Comparison of ENCODE assay signal across 2 cellular contexts in the genomic region with DNA sequence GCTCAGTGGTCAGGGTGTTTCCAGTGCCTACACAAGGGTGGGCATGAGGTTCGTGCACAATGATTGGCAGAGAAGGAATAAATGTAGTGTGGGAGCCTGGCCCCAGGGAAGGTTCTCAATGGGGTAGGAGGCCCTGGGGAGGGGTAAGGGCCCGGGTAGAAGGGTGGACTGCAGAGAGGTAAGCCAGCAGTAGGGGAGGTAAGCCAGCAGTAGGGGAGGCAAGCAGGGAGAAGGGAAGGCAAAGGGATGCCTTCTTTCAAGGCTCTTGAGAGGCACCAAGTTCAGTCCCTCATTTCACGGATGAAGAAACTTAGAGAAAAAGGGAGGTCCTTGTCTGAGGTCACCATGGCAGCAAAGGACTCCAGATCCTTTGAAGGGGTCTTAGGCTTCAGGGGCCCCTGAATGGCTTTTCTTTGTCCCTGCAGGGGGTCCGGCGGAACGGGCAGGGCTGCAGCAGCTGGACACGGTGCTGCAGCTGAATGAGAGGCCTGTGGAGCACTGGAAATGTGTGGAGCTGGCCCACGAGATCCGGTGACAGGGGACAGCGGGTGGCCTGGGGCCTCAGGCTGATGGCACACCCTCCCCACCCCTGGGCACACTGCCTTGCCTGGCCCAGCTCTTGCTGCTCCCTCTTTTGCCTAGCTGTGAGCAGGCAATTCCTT.
A peak's percentile ranks its signal among the peaks of the same experiment; 100 is the strongest.
TF ChIP-seq lines count a peak whose summit lies in the region.

No MANE protein-coding gene starts in this region.

TF ChIP-seq in HepG2, 621 proteins besides CTCF, POLR2A, EP300 and RAD21:
- peak; percentile 24; the same call in 1 of the 2 replicates for TF ChIP-seq ZBTB38 (CRISPR knock-in tag; IDR thresholded peaks at IDR 0.05)
- TF ChIP-seq, protein P1, sequence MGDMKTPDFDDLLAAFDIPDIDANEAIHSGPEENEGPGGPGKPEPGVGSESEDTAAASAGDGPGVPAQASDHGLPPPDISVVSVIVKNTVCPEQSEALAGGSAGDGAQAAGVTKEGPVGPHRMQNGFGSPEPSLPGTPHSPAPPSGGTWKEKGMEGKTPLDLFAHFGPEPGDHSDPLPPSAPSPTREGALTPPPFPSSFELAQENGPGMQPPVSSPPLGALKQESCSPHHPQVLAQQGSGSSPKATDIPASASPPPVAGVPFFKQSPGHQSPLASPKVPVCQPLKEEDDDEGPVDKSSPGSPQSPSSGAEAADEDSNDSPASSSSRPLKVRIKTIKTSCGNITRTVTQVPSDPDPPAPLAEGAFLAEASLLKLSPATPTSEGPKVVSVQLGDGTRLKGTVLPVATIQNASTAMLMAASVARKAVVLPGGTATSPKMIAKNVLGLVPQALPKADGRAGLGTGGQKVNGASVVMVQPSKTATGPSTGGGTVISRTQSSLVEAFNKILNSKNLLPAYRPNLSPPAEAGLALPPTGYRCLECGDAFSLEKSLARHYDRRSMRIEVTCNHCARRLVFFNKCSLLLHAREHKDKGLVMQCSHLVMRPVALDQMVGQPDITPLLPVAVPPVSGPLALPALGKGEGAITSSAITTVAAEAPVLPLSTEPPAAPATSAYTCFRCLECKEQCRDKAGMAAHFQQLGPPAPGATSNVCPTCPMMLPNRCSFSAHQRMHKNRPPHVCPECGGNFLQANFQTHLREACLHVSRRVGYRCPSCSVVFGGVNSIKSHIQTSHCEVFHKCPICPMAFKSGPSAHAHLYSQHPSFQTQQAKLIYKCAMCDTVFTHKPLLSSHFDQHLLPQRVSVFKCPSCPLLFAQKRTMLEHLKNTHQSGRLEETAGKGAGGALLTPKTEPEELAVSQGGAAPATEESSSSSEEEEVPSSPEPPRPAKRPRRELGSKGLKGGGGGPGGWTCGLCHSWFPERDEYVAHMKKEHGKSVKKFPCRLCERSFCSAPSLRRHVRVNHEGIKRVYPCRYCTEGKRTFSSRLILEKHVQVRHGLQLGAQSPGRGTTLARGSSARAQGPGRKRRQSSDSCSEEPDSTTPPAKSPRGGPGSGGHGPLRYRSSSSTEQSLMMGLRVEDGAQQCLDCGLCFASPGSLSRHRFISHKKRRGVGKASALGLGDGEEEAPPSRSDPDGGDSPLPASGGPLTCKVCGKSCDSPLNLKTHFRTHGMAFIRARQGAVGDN (CRISPR knock-in tag; IDR thresholded peaks at IDR 0.05), result peak; percentile 41
- no peak for TF ChIP-seq KDM6A (CRISPR knock-in tag; IDR thresholded peaks at IDR 0.05; ENCODE audit: low read depth)
- TF ChIP-seq MED1 (CRISPR knock-in tag; IDR thresholded peaks at IDR 0.05), result no peak
- TF ChIP-seq CAMTA2 (CRISPR knock-in tag; IDR thresholded peaks at IDR 0.05; ENCODE audit: borderline replicate concordance), result 0 out of 2 replicates have a peak, but pooled peaks have one; percentile 28
- peak; percentile 22 for TF ChIP-seq AGO2 (optimal IDR thresholded peaks at IDR 0.05; ENCODE audit: low read depth, low read length)

TF ChIP-seq in WTC11, 78 proteins besides CTCF, POLR2A, EP300 and RAD21:
- TF ChIP-seq FOXJ3 (CRISPR knock-in tag; IDR thresholded peaks at IDR 0.05; ENCODE audit: borderline replicate concordance) (no peak), TEAD1 (CRISPR knock-in tag; IDR thresholded peaks at IDR 0.05) (no peak), TP53 (CRISPR knock-in tag; IDR thresholded peaks at IDR 0.05) (no peak), ELF4 (CRISPR knock-in tag; IDR thresholded peaks at IDR 0.05; ENCODE audit: low read depth) (no peak), SMAD3 (CRISPR knock-in tag; IDR thresholded peaks at IDR 0.05; ENCODE audit: borderline replicate concordance) (no peak), ATF1 (CRISPR knock-in tag; IDR thresholded peaks at IDR 0.05) (no peak), ETV6 (CRISPR knock-in tag; IDR thresholded peaks at IDR 0.05) (no peak), ESRRA (CRISPR knock-in tag; IDR thresholded peaks at IDR 0.05; ENCODE audit: borderline replicate concordance) (no peak), EMX1 (CRISPR knock-in tag; IDR thresholded peaks at IDR 0.05) (no peak), KAT7 (CRISPR knock-in tag; IDR thresholded peaks at IDR 0.05; ENCODE audit: borderline replicate concordance) (no peak), ZNF671 (CRISPR knock-in tag; IDR thresholded peaks at IDR 0.05) (no peak), FOXP1 (CRISPR knock-in tag; IDR thresholded peaks at IDR 0.05; ENCODE audit: borderline replicate concordance) (no peak)
- TF ChIP-seq, protein P2, sequence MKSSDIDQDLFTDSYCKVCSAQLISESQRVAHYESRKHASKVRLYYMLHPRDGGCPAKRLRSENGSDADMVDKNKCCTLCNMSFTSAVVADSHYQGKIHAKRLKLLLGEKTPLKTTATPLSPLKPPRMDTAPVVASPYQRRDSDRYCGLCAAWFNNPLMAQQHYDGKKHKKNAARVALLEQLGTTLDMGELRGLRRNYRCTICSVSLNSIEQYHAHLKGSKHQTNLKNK (CRISPR knock-in tag; IDR thresholded peaks at IDR 0.05), result no peak
- TF ChIP-seq, protein P3, sequence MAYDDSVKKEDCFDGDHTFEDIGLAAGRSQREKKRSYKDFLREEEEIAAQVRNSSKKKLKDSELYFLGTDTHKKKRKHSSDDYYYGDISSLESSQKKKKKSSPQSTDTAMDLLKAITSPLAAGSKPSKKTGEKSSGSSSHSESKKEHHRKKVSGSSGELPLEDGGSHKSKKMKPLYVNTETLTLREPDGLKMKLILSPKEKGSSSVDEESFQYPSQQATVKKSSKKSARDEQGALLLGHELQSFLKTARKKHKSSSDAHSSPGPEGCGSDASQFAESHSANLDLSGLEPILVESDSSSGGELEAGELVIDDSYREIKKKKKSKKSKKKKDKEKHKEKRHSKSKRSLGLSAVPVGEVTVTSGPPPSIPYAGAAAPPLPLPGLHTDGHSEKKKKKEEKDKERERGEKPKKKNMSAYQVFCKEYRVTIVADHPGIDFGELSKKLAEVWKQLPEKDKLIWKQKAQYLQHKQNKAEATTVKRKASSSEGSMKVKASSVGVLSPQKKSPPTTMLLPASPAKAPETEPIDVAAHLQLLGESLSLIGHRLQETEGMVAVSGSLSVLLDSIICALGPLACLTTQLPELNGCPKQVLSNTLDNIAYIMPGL (CRISPR knock-in tag; IDR thresholded peaks at IDR 0.05), result no peak
- TF ChIP-seq, protein P4, sequence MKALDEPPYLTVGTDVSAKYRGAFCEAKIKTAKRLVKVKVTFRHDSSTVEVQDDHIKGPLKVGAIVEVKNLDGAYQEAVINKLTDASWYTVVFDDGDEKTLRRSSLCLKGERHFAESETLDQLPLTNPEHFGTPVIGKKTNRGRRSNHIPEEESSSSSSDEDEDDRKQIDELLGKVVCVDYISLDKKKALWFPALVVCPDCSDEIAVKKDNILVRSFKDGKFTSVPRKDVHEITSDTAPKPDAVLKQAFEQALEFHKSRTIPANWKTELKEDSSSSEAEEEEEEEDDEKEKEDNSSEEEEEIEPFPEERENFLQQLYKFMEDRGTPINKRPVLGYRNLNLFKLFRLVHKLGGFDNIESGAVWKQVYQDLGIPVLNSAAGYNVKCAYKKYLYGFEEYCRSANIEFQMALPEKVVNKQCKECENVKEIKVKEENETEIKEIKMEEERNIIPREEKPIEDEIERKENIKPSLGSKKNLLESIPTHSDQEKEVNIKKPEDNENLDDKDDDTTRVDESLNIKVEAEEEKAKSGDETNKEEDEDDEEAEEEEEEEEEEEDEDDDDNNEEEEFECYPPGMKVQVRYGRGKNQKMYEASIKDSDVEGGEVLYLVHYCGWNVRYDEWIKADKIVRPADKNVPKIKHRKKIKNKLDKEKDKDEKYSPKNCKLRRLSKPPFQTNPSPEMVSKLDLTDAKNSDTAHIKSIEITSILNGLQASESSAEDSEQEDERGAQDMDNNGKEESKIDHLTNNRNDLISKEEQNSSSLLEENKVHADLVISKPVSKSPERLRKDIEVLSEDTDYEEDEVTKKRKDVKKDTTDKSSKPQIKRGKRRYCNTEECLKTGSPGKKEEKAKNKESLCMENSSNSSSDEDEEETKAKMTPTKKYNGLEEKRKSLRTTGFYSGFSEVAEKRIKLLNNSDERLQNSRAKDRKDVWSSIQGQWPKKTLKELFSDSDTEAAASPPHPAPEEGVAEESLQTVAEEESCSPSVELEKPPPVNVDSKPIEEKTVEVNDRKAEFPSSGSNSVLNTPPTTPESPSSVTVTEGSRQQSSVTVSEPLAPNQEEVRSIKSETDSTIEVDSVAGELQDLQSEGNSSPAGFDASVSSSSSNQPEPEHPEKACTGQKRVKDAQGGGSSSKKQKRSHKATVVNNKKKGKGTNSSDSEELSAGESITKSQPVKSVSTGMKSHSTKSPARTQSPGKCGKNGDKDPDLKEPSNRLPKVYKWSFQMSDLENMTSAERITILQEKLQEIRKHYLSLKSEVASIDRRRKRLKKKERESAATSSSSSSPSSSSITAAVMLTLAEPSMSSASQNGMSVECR (CRISPR knock-in tag; IDR thresholded peaks at IDR 0.05; ENCODE audit: borderline replicate concordance), result no peak
TF ChIP-seq in WTC11: peak in this region for 0.
